ENCODE assay signal across 22 cellular contexts in genomic region chr2:196606516-196606915, GRCh38. TPM values are rescaled to one million over a fixed set of nuclear protein-coding genes. Genes with fewer than 3 reads are reported as not detected.
"Had no signal": no experiment of that assay in that cellular context is flagged by ENCODE, and none has a peak within 500 bp of the region (broad histone marks: within the 10 kb centered on the region; RNA-seq: fewer than 3 reads in every experiment).

No MANE protein-coding gene starts in this region.

- H3K4me3 ChIP-seq: breast epithelium, esophagus muscularis mucosa, pancreas, psoas muscle, right atrium auricular region, upper lobe of left lung, vagina had no signal

- H3K27me3 ChIP-seq: breast epithelium, esophagus muscularis mucosa, pancreas, right atrium auricular region, upper lobe of left lung, vagina had no signal

- ATAC-seq: activated CD8-positive, alpha-beta T cell treated with anti-CD3 and anti-CD28 coated beads for 36 hours; activated naive CD8-positive, alpha-beta T cell treated with anti-CD3 and anti-CD28 coated beads, Interleukin-2, amount 50 U/mL, for 24 hours; left colon; naive thymus-derived CD8-positive, alpha-beta T cell; psoas muscle; stimulated activated effector memory CD8-positive, alpha-beta T cell treated with anti-CD3 and anti-CD28 coated beads, Interleukin-12 subunit alpha, Interleukin-12 subunit beta, amount 100 ng/mL, for 72 hours had no signal

- H3K4me1 ChIP-seq: breast epithelium, esophagus muscularis mucosa, pancreas, psoas muscle, upper lobe of left lung, vagina had no signal

- DNase-seq: activated B cell treated with CpG ODN at 0.5 μM for 24 hours; activated CD4-positive, alpha-beta T cell treated with anti-CD3 and anti-CD28 coated beads, Interleukin-2, amount 50 U/mL, for 1 hour; activated CD8-positive, alpha-beta T cell treated with anti-CD3 and anti-CD28 coated beads for 36 hours; activated naive CD8-positive, alpha-beta T cell treated with anti-CD3 and anti-CD28 coated beads, Interleukin-2, amount 50 U/mL, for 24 hours; activated T-cell treated with anti-CD3 and anti-CD28 coated beads, Interleukin-2, amount 50 U/mL, for 48 hours; amygdala; cortex of kidney; endodermal cell; glutamatergic neuron; left colon; naive thymus-derived CD8-positive, alpha-beta T cell; nucleus accumbens; pancreas; psoas muscle; stimulated activated CD4-positive, alpha-beta T cell treated with anti-CD3 and anti-CD28 coated beads, Interleukin-4, amount 100 ng/mL, for 1 hour; T-helper 1 cell; upper lobe of left lung had no signal

- H3K36me3 ChIP-seq: breast epithelium, esophagus muscularis mucosa, pancreas, right atrium auricular region, upper lobe of left lung, vagina had no signal

- H3K9me3 ChIP-seq: breast epithelium, esophagus muscularis mucosa, pancreas, psoas muscle, right atrium auricular region, upper lobe of left lung, vagina had no signal

- H3K27ac ChIP-seq: breast epithelium, esophagus muscularis mucosa, pancreas, psoas muscle, vagina had no signal

RNA-seq across cellular contexts. Expression of gene CCDC150, which starts 33.0 kb away (rescaled TPM):
- polyA plus RNA-seq: naive thymus-derived CD8-positive, alpha-beta T cell had no signal
